ENCODE assay signal across 9 cellular contexts in genomic region chr19:18300930-18301717, GRCh38. TPM values are rescaled to one million over a fixed set of nuclear protein-coding genes. Genes with fewer than 3 reads are reported as not detected.
DNase-seq lines count a peak whose midpoint lies in the region; ATAC-seq and TF ChIP-seq lines count a peak whose summit lies in the region.
"Had no signal": no experiment of that assay in that cellular context is flagged by ENCODE, and none has a peak within 500 bp of the region (broad histone marks: within the 10 kb centered on the region; RNA-seq: fewer than 3 reads in every experiment).

No MANE protein-coding gene starts in this region.

- intact Hi-C loops in adrenal gland (cut with DNase I) = no loop called here
- intact Hi-C loops in right cardiac atrium (cut with DNase I) = no loop called here

- H3K4me1 ChIP-seq in adrenal gland (replicated peaks in 1 of 2) = peaks cover 42 to 47% of the 10 kb centered on the region in 2 donors
- H3K4me1 ChIP-seq in right cardiac atrium (ENCODE audit: control insufficient read depth, insufficient read depth, low read length) = peaks cover 8% of the 10 kb centered on the region

- H3K4me3 ChIP-seq in adrenal gland = no peak overlapping the region
- H3K4me3 ChIP-seq in right cardiac atrium (ENCODE audit: low read length) = no peak overlapping the region

- H3K4me1 Mint-ChIP-seq in stimulated activated naive B cell treated with anti-CD40 and anti-IgM and Interleukin-4, amounts not matched to agents 10 μg/mL and 1 μg/mL and 100 μg/mL, for 72 hours = peaks cover 31 to 68% of the 10 kb centered on the region in 2 donors

- no peak for TF ChIP-seq CTCF in adrenal gland (IDR thresholded peaks at IDR 0.05)

- no peaks in the 10 kb centered on the region for H3K36me3 ChIP-seq in adrenal gland (replicated peaks in 1 of 2)

- H3K36me3 Mint-ChIP-seq in stimulated activated naive B cell treated with anti-CD40 and anti-IgM and Interleukin-4, amounts not matched to agents 10 μg/mL and 1 μg/mL and 100 μg/mL, for 72 hours = peaks cover 15 to 16% of the 10 kb centered on the region in 2 donors

- peak; percentile 38 to 66 for ATAC-seq in right cardiac atrium
- no peak for ATAC-seq in stimulated activated naive B cell treated with anti-CD40 and anti-IgM and Interleukin-4, amounts not matched to agents 10 μg/mL and 1 μg/mL and 100 μg/mL, for 72 hours (replicated peaks)
- ATAC-seq in HG03571 (IDR thresholded peaks at IDR 0.05; ENCODE audit: unreplicated experiment) = no peak
- ATAC-seq in GM21515 (IDR thresholded peaks at IDR 0.05; ENCODE audit: unreplicated experiment) = no peak

- TF ChIP-seq POLR2A in adrenal gland (IDR thresholded peaks at IDR 0.05) = peak in 1 of 2 donors; percentile 33

- H3K4me3 Mint-ChIP-seq in stimulated activated naive B cell treated with anti-CD40 and anti-IgM and Interleukin-4, amounts not matched to agents 10 μg/mL and 1 μg/mL and 100 μg/mL, for 72 hours = no peak overlapping the region

- 14 to 33% (median 28%) methylated on average over 8 to 18 of the region's 18 CpGs for WGBS in adrenal gland, 4 donors
- 42% methylated on average over 18 of the region's 18 CpGs for WGBS in right cardiac atrium

- DNase-seq in HT-29 (ENCODE audit: low spot score) (peak; percentile 39), adrenal gland (peak; percentile 88 to 97 (median 94)), right cardiac atrium (peak; percentile 88 to 89 (median 89)), SKM-1 (lab: John Stamatoyannopoulos, UW; ENCODE audit: unreplicated experiment) (no peak), DMS153 (lab: John Stamatoyannopoulos, UW) (no peak)
- DNase-seq in stimulated activated naive B cell treated with anti-CD40 and anti-IgM and Interleukin-4, amounts not matched to agents 10 μg/mL and 1 μg/mL and 100 μg/mL, for 72 hours = no peak
- DNase-seq: SHP77 treated with DMSO at 0.1 percent for 48 hours had no signal

- H3K27me3 Mint-ChIP-seq in stimulated activated naive B cell treated with anti-CD40 and anti-IgM and Interleukin-4, amounts not matched to agents 10 μg/mL and 1 μg/mL and 100 μg/mL, for 72 hours = no peaks in the 10 kb centered on the region

- H3K9me3 ChIP-seq in adrenal gland (replicated peaks in 1 of 3) = no peaks in the 10 kb centered on the region
- no peaks in the 10 kb centered on the region for H3K9me3 ChIP-seq in right cardiac atrium (ENCODE audit: control insufficient read depth, low read length)

- peak overlapping the region; percentile 58 to 99 (median 87) for H3K27ac ChIP-seq in adrenal gland
- H3K27ac ChIP-seq in right cardiac atrium (ENCODE audit: low read length) = peak overlapping the region; percentile 71

- no peaks in the 10 kb centered on the region for H3K9me3 Mint-ChIP-seq in stimulated activated naive B cell treated with anti-CD40 and anti-IgM and Interleukin-4, amounts not matched to agents 10 μg/mL and 1 μg/mL and 100 μg/mL, for 72 hours

- H3K27me3 ChIP-seq in adrenal gland (no peaks in the 10 kb centered on the region), right cardiac atrium (ENCODE audit: control insufficient read depth, insufficient read depth) (no peaks in the 10 kb centered on the region)

- H3K27ac Mint-ChIP-seq in stimulated activated naive B cell treated with anti-CD40 and anti-IgM and Interleukin-4, amounts not matched to agents 10 μg/mL and 1 μg/mL and 100 μg/mL, for 72 hours = peak overlapping the region; percentile 65

RNA-seq across cellular contexts. Expression of gene JUND, which starts 19.7 kb away (rescaled TPM):
- total RNA-seq in HT-29 (2014; rRNA removed; shearing (Covaris generic)) = 379 and 438 TPM in 2 replicates
- 100 to 1,000 TPM; 181 to 533 (median 361) TPM for total RNA-seq in adrenal gland
- polyA plus RNA-seq in adrenal gland = 100 to 1,000 TPM in 2 of 3 donors, 10 to 100 TPM in 1; 35.9 to 226 (median 104) TPM
- 100 to 1,000 TPM; 117 to 229 (median 122) TPM for total RNA-seq in right cardiac atrium
- polyA plus RNA-seq in right cardiac atrium = 233 TPM

RNA-seq across cellular contexts. Expression of gene LSM4, which starts 21.8 kb away (rescaled TPM):
- 733 and 750 TPM in 2 replicates for total RNA-seq in HT-29 (2014; rRNA removed; shearing (Covaris generic))
- total RNA-seq in adrenal gland (100 to 1,000 TPM; 107 to 290 (median 161) TPM), right cardiac atrium (10 to 100 TPM; 55.6 to 77.2 (median 64.8) TPM)
- polyA plus RNA-seq in adrenal gland (100 to 1,000 TPM; 105 to 195 (median 120) TPM), right cardiac atrium (131 TPM)

RNA-seq across cellular contexts. Expression of gene IQCN, which starts 26.9 kb away (rescaled TPM):
- total RNA-seq in HT-29 (2014; rRNA removed; shearing (Covaris generic)) = 0.71 and 1.1 TPM in 2 replicates
- 1 to 10 TPM in 7 of 8 donors, under 1 TPM in 1; 0.30 to 5.4 (median 2.4) TPM for total RNA-seq in adrenal gland
- polyA plus RNA-seq in adrenal gland = 10 to 100 TPM in 1 of 3 donors, 1 to 10 TPM in 1, under 1 TPM in 1; 0.59 to 45.2 (median 6.0) TPM
- 1 to 10 TPM in 2 of 4 donors, under 1 TPM in 2; 0.65 to 1.4 (median 1.1) TPM for total RNA-seq in right cardiac atrium
- 5.3 TPM for polyA plus RNA-seq in right cardiac atrium

RNA-seq across cellular contexts. Expression of gene PGPEP1, which starts 39.3 kb away (rescaled TPM):
- 13.6 and 18.9 TPM in 2 replicates for total RNA-seq in HT-29 (2014; rRNA removed; shearing (Covaris generic))
- total RNA-seq in adrenal gland = 10 to 100 TPM; 31.6 to 89.2 (median 58.6) TPM
- polyA plus RNA-seq in adrenal gland = 10 to 100 TPM; 20.3 to 46.1 (median 21.1) TPM
- 10 to 100 TPM; 31.3 to 42.0 (median 35.0) TPM for total RNA-seq in right cardiac atrium
- polyA plus RNA-seq in right cardiac atrium = 17.4 TPM

Comparison
In these comparisons a context has a peak if more than half of its experiments do, and no peak if none do; other contexts are left out.
1. DNase-seq: peak in HT-29 (single experiment), adrenal gland (7 of 7) and right cardiac atrium (3 of 3); none in stimulated activated naive B cell treated with anti-CD40 and anti-IgM and Interleukin-4, amounts not matched to agents 10 μg/mL and 1 μg/mL and 100 μg/mL, for 72 hours (single experiment), SKM-1 (single experiment) and DMS153 (single experiment).
2. ATAC-seq: peak in right cardiac atrium (2 of 2); none in stimulated activated naive B cell treated with anti-CD40 and anti-IgM and Interleukin-4, amounts not matched to agents 10 μg/mL and 1 μg/mL and 100 μg/mL, for 72 hours (0 of 2), HG03571 (single experiment) and GM21515 (single experiment).